Comparison of ENCODE assay signal across 10 cellular contexts in the genomic region with DNA sequence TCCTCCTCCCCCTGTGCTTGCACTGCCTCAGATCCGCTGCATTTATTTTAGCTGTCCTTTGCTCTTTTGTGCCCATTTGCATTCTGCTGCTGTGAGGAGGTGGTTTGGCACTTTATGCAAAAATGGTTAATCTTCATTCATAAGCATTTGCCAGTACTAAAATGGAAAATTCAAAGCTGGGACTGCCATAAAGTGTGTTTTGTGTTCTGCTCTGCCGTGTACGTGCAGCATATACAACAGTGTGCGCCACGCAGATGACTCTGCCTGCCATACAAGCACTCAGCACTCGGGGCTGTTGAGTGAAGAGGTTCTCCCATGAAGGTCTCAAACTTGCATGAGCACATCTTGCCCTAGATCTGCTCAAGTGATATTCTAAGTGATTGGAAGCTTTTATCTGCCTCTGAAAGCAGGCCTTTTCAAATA.
A peak's percentile ranks its signal among the peaks of the same experiment; 100 is the strongest.
DNase-seq lines count a peak whose midpoint lies in the region; ATAC-seq and TF ChIP-seq lines count a peak whose summit lies in the region.
"Had no signal": no experiment of that assay in that cellular context is flagged by ENCODE, and none has a peak within 500 bp of the region (broad histone marks: within the 10 kb centered on the region; RNA-seq: fewer than 3 reads in every experiment).

No MANE protein-coding gene starts in this region.

- peak; percentile 28 for DNase-seq in amniotic epithelial cell (ENCODE audit: low read depth)
- DNase-seq in lower lobe of right lung: no peak
- DNase-seq in amniotic stem cell (lab: John Stamatoyannopoulos, UW): no peak
- DNase-seq in activated naive CD4-positive, alpha-beta T cell (lab: John Stamatoyannopoulos, UW): no peak
- DNase-seq in NOMO-1 (lab: John Stamatoyannopoulos, UW; ENCODE audit: unreplicated experiment in 2 of 2): no peak
- DNase-seq in cardiac septum (ENCODE audit: low spot score): no peak
- DNase-seq: effector CD4-positive, alpha-beta T cell had no signal

- intact Hi-C loops in lower lobe of right lung (cut with DNase I) (no loop called here), cardiac septum (cut with DNase I) (no loop called here)

- H3K27ac ChIP-seq in ACC112 (ENCODE audit: low read depth, low read length) (peak overlapping the region; percentile 90), HUES48 (ENCODE audit: low read depth, low read length) (peak overlapping the region; percentile 74), lower lobe of right lung (peak overlapping the region; percentile 59)

- no peaks in the 10 kb centered on the region for H3K27me3 ChIP-seq in ACC112 (ENCODE audit: insufficient read depth, low read length)
- H3K27me3 ChIP-seq in HUES48 (ENCODE audit: control insufficient read depth, insufficient read depth, low read length): no peaks in the 10 kb centered on the region
- no peaks in the 10 kb centered on the region for H3K27me3 ChIP-seq in lower lobe of right lung (ENCODE audit: low read depth)

- no peaks in the 10 kb centered on the region for H3K36me3 ChIP-seq in ACC112 (ENCODE audit: insufficient read depth, low read length)
- H3K36me3 ChIP-seq in HUES48 (ENCODE audit: control insufficient read depth, insufficient read depth, low read length): no peaks in the 10 kb centered on the region
- no peaks in the 10 kb centered on the region for H3K36me3 ChIP-seq in lower lobe of right lung

- no peaks in the 10 kb centered on the region for H3K9me3 ChIP-seq in HUES48 (ENCODE audit: control insufficient read depth, insufficient read depth, low read length)
- no peaks in the 10 kb centered on the region for H3K9me3 ChIP-seq in lower lobe of right lung

- peak overlapping the region; percentile 22; the same call in 1 of the 2 replicates for H3K4me3 ChIP-seq in ACC112 (ENCODE audit: low read depth, low read length)
- peak overlapping the region; percentile 28 for H3K4me3 ChIP-seq in HUES48 (ENCODE audit: low read depth, low read length)
- no peak overlapping the region for H3K4me3 ChIP-seq in lower lobe of right lung

- H3K4me1 ChIP-seq in ACC112 (ENCODE audit: control insufficient read depth, insufficient read depth, low read length, unreplicated experiment): peaks cover 62% of the 10 kb centered on the region
- H3K4me1 ChIP-seq in HUES48 (ENCODE audit: control insufficient read depth, insufficient read depth, low read length): peaks cover 77% of the 10 kb centered on the region
- peaks cover 65% of the 10 kb centered on the region for H3K4me1 ChIP-seq in lower lobe of right lung

- no peak overlapping the region for H3K9ac ChIP-seq in HUES48 (ENCODE audit: low read depth, low read length)

- no peak for TF ChIP-seq CTCF in lower lobe of right lung (IDR thresholded peaks at IDR 0.05)

- no peak overlapping the region for H2AFZ ChIP-seq in ACC112 (ENCODE audit: low read length, unreplicated experiment)

- ATAC-seq in lower lobe of right lung: peak; percentile 57 to 67
- ATAC-seq: Right ventricle myocardium inferior had no signal

- peaks cover 50% of the 10 kb centered on the region for H3K79me2 ChIP-seq in ACC112 (ENCODE audit: control insufficient read depth, insufficient read depth, low read length, unreplicated experiment)
